ENCODE assay signal across 8 cellular contexts in the genomic region with DNA sequence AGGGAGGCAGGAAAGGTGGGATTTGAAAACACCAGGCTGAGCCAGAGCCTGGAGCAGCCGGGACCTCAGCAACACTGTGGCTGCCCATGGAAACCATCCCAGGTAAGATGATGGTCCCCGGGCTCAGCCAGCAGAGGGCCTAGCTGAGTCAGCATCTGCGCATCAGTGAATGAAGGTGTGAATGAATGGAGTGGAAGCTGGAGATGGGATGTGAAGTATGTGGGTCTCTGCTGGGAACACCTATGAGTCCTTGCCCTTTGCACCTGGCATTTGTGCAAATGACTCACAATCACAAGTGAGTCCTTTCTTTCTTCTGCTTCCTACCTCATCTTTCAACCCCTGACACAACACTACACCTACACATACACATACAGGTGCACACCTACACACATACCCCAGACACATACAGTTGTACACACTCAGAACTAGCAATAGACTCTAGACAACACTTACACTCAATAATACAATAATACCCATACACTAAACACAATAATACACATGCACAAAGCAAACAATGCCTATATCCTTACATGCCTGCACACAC.
DNase-seq lines count a peak whose midpoint lies in the region; ATAC-seq and TF ChIP-seq lines count a peak whose summit lies in the region.

No MANE protein-coding gene starts in this region.

- H3K27me3 Mint-ChIP-seq in Calu3 (ENCODE audit: unreplicated experiment), result peaks cover 91% of the 10 kb centered on the region

- no peak overlapping the region for H3K27ac Mint-ChIP-seq in Calu3 (ENCODE audit: unreplicated experiment)

- intact Hi-C loops in Calu3 (cut with micrococcal nuclease; ENCODE audit: unreplicated experiment), result no loop called here

- no peaks in the 10 kb centered on the region for H3K9me3 Mint-ChIP-seq in Calu3 (ENCODE audit: low read depth, unreplicated experiment)

- no peak overlapping the region for H3K56ac ChIP-seq in mesendoderm (ENCODE audit: low read length)

- H4K8ac ChIP-seq in mesendoderm (ENCODE audit: low read depth, low read length), result no peak overlapping the region

- H2BK5ac ChIP-seq in mesendoderm (ENCODE audit: low read length), result no peak overlapping the region

- no peak overlapping the region for H3K27ac ChIP-seq in brain microvascular endothelial cell
- no peak overlapping the region for H3K27ac ChIP-seq in mesendoderm (ENCODE audit: low read depth, low read length)

- no peak overlapping the region for H3K18ac ChIP-seq in mesendoderm (ENCODE audit: low read length)

- in situ Hi-C loops in brain microvascular endothelial cell (cut with HindIII; ENCODE audit: low pct_ligation_motif_present, low sequenced_read_pairs), result no loop called here

- no peaks in the 10 kb centered on the region for H3K36me3 Mint-ChIP-seq in Calu3 (ENCODE audit: insufficient read depth, unreplicated experiment)

- H3K79me2 ChIP-seq in mesendoderm (ENCODE audit: control insufficient read depth, insufficient read depth, low read length), result no peaks in the 10 kb centered on the region

- H2AK5ac ChIP-seq in mesendoderm (ENCODE audit: low read length), result no peak overlapping the region

- BruUV-seq in Calu3 (replicated peaks; lab: Mats Ljungman, UMichigan), result no TSS peak

- no peaks in the 10 kb centered on the region for H3K4me1 Mint-ChIP-seq in Calu3 (ENCODE audit: low read depth, unreplicated experiment)

- ATAC-seq in GM19023 (IDR thresholded peaks at IDR 0.05; ENCODE audit: unreplicated experiment), result no peak

- H3K4me3 Mint-ChIP-seq in Calu3 (ENCODE audit: low read depth, unreplicated experiment), result no peak overlapping the region

- TF ChIP-seq CTCF in Calu3 (IDR thresholded peaks at IDR 0.05; ENCODE audit: unreplicated experiment), result peak; percentile 42
- TF ChIP-seq CTCF in brain microvascular endothelial cell (IDR thresholded peaks at IDR 0.05; ENCODE audit: low read depth, low read length, missing control alignments), result peak; percentile 67

- no peak overlapping the region for H3K23ac ChIP-seq in mesendoderm (ENCODE audit: low read length)

- no peak overlapping the region for H2BK120ac ChIP-seq in mesendoderm (ENCODE audit: low read depth, low read length)

- no peaks in the 10 kb centered on the region for H3K27me3 ChIP-seq in brain microvascular endothelial cell (replicated peaks)
- no peaks in the 10 kb centered on the region for H3K27me3 ChIP-seq in mesendoderm (ENCODE audit: insufficient read depth, low read length, poor library complexity)

- peaks cover 7% of the 10 kb centered on the region for H3K4me1 ChIP-seq in mesendoderm (ENCODE audit: control insufficient read depth, low read depth, low read length)

- H4K5ac ChIP-seq in mesendoderm (ENCODE audit: low read length), result no peak overlapping the region

- H3K9ac ChIP-seq in mesendoderm (ENCODE audit: low read length), result no peak overlapping the region

- no CpG with 5 or more reads among the region's 3 CpGs for WGBS in mesendoderm (ENCODE audit: extremely low coverage, insufficient coverage, low lambda C conversion rate)

- H3K36me3 ChIP-seq in brain microvascular endothelial cell (replicated peaks) (no peaks in the 10 kb centered on the region), mesendoderm (ENCODE audit: control insufficient read depth, insufficient read depth, low read length) (no peaks in the 10 kb centered on the region)

- H3K4me2 ChIP-seq in mesendoderm (ENCODE audit: low read length), result no peak overlapping the region

- no peak overlapping the region for H2BK15ac ChIP-seq in mesendoderm (replicated peaks; ENCODE audit: low read depth)

- H3K79me1 ChIP-seq in mesendoderm (ENCODE audit: low read length), result no peaks in the 10 kb centered on the region

- CTCF ChIA-PET in Calu3 (lab: Charles Lee), result interaction anchor here (1.3 to 1.4 kb wide), 2 partner anchors 147 to 152 kb away, joined by 3 read pairs; no protein-coding TSS in a partner anchor

- H3K4me3 ChIP-seq in brain microvascular endothelial cell (ENCODE audit: low read depth, low read length) (no peak overlapping the region), mesendoderm (ENCODE audit: low read length) (no peak overlapping the region)

- peak; percentile 45 for DNase-seq in Calu3
- peak; percentile 39 for DNase-seq in HT-29 (ENCODE audit: low spot score)
- DNase-seq in brain microvascular endothelial cell, result no peak
- peak; percentile 84 for DNase-seq in mesendoderm
- DNase-seq in NCI-H1092 (lab: John Stamatoyannopoulos, UW), result no peak
- no peak for DNase-seq in T-helper 9 cell
- DNase-seq in NCI-H446 (lab: John Stamatoyannopoulos, UW), result no peak

- H3K4ac ChIP-seq in mesendoderm (ENCODE audit: low read depth, low read length), result no peak overlapping the region

Comparison
In these comparisons a context has a peak if more than half of its experiments do, and no peak if none do; other contexts are left out.
1. DNase-seq: peak in Calu3 (single experiment), HT-29 (single experiment) and mesendoderm (single experiment); none in brain microvascular endothelial cell (single experiment), NCI-H1092 (single experiment), T-helper 9 cell (single experiment) and NCI-H446 (0 of 2).